In genomic region chr1:28243685-28244439, GRCh38 we compare ENCODE assay signal across 14 cellular contexts. TPM values are rescaled to one million over a fixed set of nuclear protein-coding genes. Genes with fewer than 3 reads are reported as not detected.
DNase-seq lines count a peak whose midpoint lies in the region; ATAC-seq, FAIRE-seq and TF ChIP-seq lines count a peak whose summit lies in the region.
"Had no signal": no experiment of that assay in that cellular context is flagged by ENCODE, and none has a peak within 500 bp of the region (broad histone marks: within the 10 kb centered on the region; RNA-seq: fewer than 3 reads in every experiment).

No MANE protein-coding gene starts in this region.

- H3K4me3 ChIP-seq in HepG2 (replicated peaks in 1 of 3; ENCODE audit: insufficient read depth in 1 of 3, low read depth in 2 of 3, low read length in 3 of 3), result no peak overlapping the region
- no peak overlapping the region for H3K4me3 ChIP-seq in transverse colon
- H3K4me3 ChIP-seq: tibial nerve had no signal

- H3K79me2 ChIP-seq in HepG2 (ENCODE audit: insufficient read depth, low read length), result no peaks in the 10 kb centered on the region

- H3K27me3 ChIP-seq in HepG2 (ENCODE audit: control insufficient read depth in 1 of 2, insufficient read depth in 2 of 2, low read length in 2 of 2) (no peaks in the 10 kb centered on the region), transverse colon (no peaks in the 10 kb centered on the region)
- H3K27me3 ChIP-seq: tibial nerve had no signal

- BruUV-seq in HepG2 (replicated peaks; lab: Mats Ljungman, UMichigan), result no TSS peak

- ATAC-seq in HepG2 (no peak), HG03045 (IDR thresholded peaks at IDR 0.05; ENCODE audit: unreplicated experiment) (no peak), WTC11 (no peak)

- CTCF ChIA-PET in HepG2 (lab: Yijun Ruan, JAX; ENCODE audit: low intra/inter-chr PET ratio, low total read pairs) (no interaction called here), WTC11 (lab: Charles Lee) (no interaction called here)

- H3K4me1 Mint-ChIP-seq in activated naive CD8-positive, alpha-beta T cell (ENCODE audit: low read depth), result peaks cover 47% of the 10 kb centered on the region
- H3K4me1 Mint-ChIP-seq in chondrocyte (ENCODE audit: low read depth) (peaks cover 21% of the 10 kb centered on the region), WTC11 (peaks cover 21% of the 10 kb centered on the region)

- TF ChIP-seq EP300 in HepG2 (IDR thresholded peaks at IDR 0.05; ENCODE audit: low read depth in 2 of 2, low read length in 2 of 2) (no peak), HepG2 (CRISPR knock-in tag; IDR thresholded peaks at IDR 0.05; ENCODE audit: borderline replicate concordance) (no peak), transverse colon (IDR thresholded peaks at IDR 0.05; ENCODE audit: low read depth) (no peak)

- H3K4me2 ChIP-seq in HepG2 (ENCODE audit: low read depth, low read length), result no peak overlapping the region

- H3K36me3 ChIP-seq in HepG2 (replicated peaks in 1 of 2; ENCODE audit: control insufficient read depth in 1 of 2, insufficient read depth in 2 of 2, low read length in 2 of 2) (peaks cover 1 to 2% of the 10 kb centered on the region in 2 experiments; a peak in 2 of 5 replicates), transverse colon (no peaks in the 10 kb centered on the region)
- H3K36me3 ChIP-seq: tibial nerve had no signal

- peak overlapping the region; percentile 69 for H3K4me3 Mint-ChIP-seq in activated naive CD8-positive, alpha-beta T cell
- no peak overlapping the region for H3K4me3 Mint-ChIP-seq in chondrocyte (ENCODE audit: unreplicated experiment)
- no peak overlapping the region for H3K4me3 Mint-ChIP-seq in WTC11

- no peaks in the 10 kb centered on the region for H3K9me3 ChIP-seq in HepG2 (ENCODE audit: low read length)
- H3K9me3 ChIP-seq in transverse colon, result no peaks in the 10 kb centered on the region
- H3K9me3 ChIP-seq: tibial nerve had no signal

- FAIRE-seq in HepG2 (lab: Jason Lieb, UNC), result no peak
- FAIRE-seq: colon had no signal

- H3K27ac Mint-ChIP-seq in activated naive CD8-positive, alpha-beta T cell, result peak overlapping the region; percentile 94
- H3K27ac Mint-ChIP-seq in chondrocyte (ENCODE audit: unreplicated experiment) (no peak overlapping the region), WTC11 (no peak overlapping the region)

- no peak overlapping the region for H3K9ac ChIP-seq in HepG2 (ENCODE audit: insufficient read depth, low read depth, low read length)

- TF ChIP-seq POLR2A in HepG2 (IDR thresholded peaks at IDR 0.05; ENCODE audit: insufficient read depth in 1 of 2, low read depth in 2 of 2, low read length in 2 of 2) (no peak), transverse colon (IDR thresholded peaks at IDR 0.05) (no peak)

- H3K27ac ChIP-seq in HepG2 (ENCODE audit: extremely low read length, insufficient read depth, low read length) (peak overlapping the region; percentile 27), transverse colon (peak overlapping the region; percentile 89 to 95 (median 91))
- H3K27ac ChIP-seq: tibial nerve had no signal

- DNase-seq in stimulated activated naive CD4-positive, alpha-beta T cell (lab: John Stamatoyannopoulos, UW), result peak in 4 of 6 experiments; percentile 10 to 53 (median 32)
- no peak for DNase-seq in stimulated activated naive CD4-positive, alpha-beta T cell treated with Interleukin-2 at 50 U/mL for 16 hours (lab: John Stamatoyannopoulos, UW)
- DNase-seq in HepG2 (ENCODE audit: low spot score) (no peak), transverse colon (peak; percentile 25), chondrocyte (ENCODE audit: low spot score) (no peak), WTC11 (ENCODE audit: low spot score) (no peak)
- DNase-seq: head of caudate nucleus; NCI-H2171; SHP77 treated with DMSO at 0.1 percent for 48 hours; stimulated activated CD4-positive, alpha-beta T cell treated with anti-CD3 and anti-CD28 coated beads, Interleukin-4, amount 100 ng/mL, for 24 hours had no signal

- TF ChIP-seq RAD21 in HepG2 (CRISPR knock-in tag; IDR thresholded peaks at IDR 0.05), result no peak

- no peaks in the 10 kb centered on the region for H3K27me3 Mint-ChIP-seq in activated naive CD8-positive, alpha-beta T cell
- H3K27me3 Mint-ChIP-seq in chondrocyte (ENCODE audit: low read depth), result no peaks in the 10 kb centered on the region
- H3K27me3 Mint-ChIP-seq in WTC11 (ENCODE audit: low read depth), result no peaks in the 10 kb centered on the region

- in situ Hi-C loops in HepG2 (cut with HindIII; ENCODE audit: extremely low pct_ligation_motif_present, low pct_unique_long_range_greater_than_20kb), result loop anchor here (25.0 kb wide), 1 partner anchor 343 kb away; the partner anchor contains the start of gene RAB42
- in situ Hi-C loops in transverse colon (cut with MboI; ENCODE audit: low pct_ligation_motif_present in 1 of 4, low pct_unique_long_range_greater_than_20kb in 1 of 4, low sequenced_read_pairs in 3 of 4), result loop anchor here in 1 of 4 donors (25.0 kb wide), 1 partner anchor 268 kb away; the partner anchor contains the start of gene RCC1

- TF ChIP-seq CTCF in HepG2 (CRISPR knock-in tag; IDR thresholded peaks at IDR 0.05), result no peak
- no peak for TF ChIP-seq CTCF in transverse colon (IDR thresholded peaks at IDR 0.05)
- no peak for TF ChIP-seq CTCF in chondrocyte (IDR thresholded peaks at IDR 0.05)
- TF ChIP-seq CTCF in WTC11 (IDR thresholded peaks at IDR 0.05), result no peak

- no peaks in the 10 kb centered on the region for H3K9me3 Mint-ChIP-seq in activated naive CD8-positive, alpha-beta T cell (ENCODE audit: low read depth)
- no peaks in the 10 kb centered on the region for H3K9me3 Mint-ChIP-seq in chondrocyte (ENCODE audit: low read depth)
- H3K9me3 Mint-ChIP-seq in WTC11, result no peaks in the 10 kb centered on the region

- H3K4me1 ChIP-seq in HepG2 (ENCODE audit: insufficient read depth, low read length), result peaks cover 34% of the 10 kb centered on the region
- H3K4me1 ChIP-seq in transverse colon, result peaks cover 23 to 62% (median 37%) of the 10 kb centered on the region in 4 donors

- POLR2A ChIA-PET in HepG2 (lab: Yijun Ruan, JAX), result interaction anchor here (0.6 to 1.3 kb wide), 3 partner anchors 8 to 270 kb away, joined by 3 to 10 read pairs (median 3); partner anchors contain the start of genes ATP5IF1 and PHACTR4
- POLR2A ChIA-PET in WTC11 (lab: Charles Lee), result interaction anchor here (0.9 kb wide), 1 partner anchor 85 kb away, joined by 3 read pairs; no protein-coding TSS in a partner anchor

- no peaks in the 10 kb centered on the region for H3K36me3 Mint-ChIP-seq in activated naive CD8-positive, alpha-beta T cell
- no peaks in the 10 kb centered on the region for H3K36me3 Mint-ChIP-seq in chondrocyte (ENCODE audit: low read depth)
- no peaks in the 10 kb centered on the region for H3K36me3 Mint-ChIP-seq in WTC11

- H2AFZ ChIP-seq in HepG2 (ENCODE audit: low read length), result no peak overlapping the region

- WGBS in HepG2 (ENCODE audit: low lambda C conversion rate), result 97% methylated on average over 3 of the region's 3 CpGs
- 62 to 86% methylated on average over 2 to 3 of the region's 3 CpGs for WGBS in transverse colon (ENCODE audit: low coverage in 1 of 2), 2 donors

- intact Hi-C loops in HepG2 (cut with micrococcal nuclease; ENCODE audit: unreplicated experiment) (no loop called here), transverse colon (cut with DNase I; ENCODE audit: low total_unique reads) (no loop called here)

- H4K20me1 ChIP-seq in HepG2 (ENCODE audit: insufficient read depth, low read length), result no peaks in the 10 kb centered on the region

RNA-seq across cellular contexts. Expression of gene ATP5IF1, which starts 7.9 kb away (rescaled TPM):
- total RNA-seq in HepG2 (2016; rRNA removed; fragmentation: Illumina TruSeq; extraction: Trizol), result 131 and 143 TPM in 2 replicates
- 48.9 and 52.9 TPM in 2 replicates for total RNA-seq in HepG2 (2016; cell fraction: cytosol; rRNA removed; fragmentation: Illumina TruSeq; extraction: Trizol; ENCODE audit: low read depth)
- 135 and 167 TPM in 2 replicates for total RNA-seq in HepG2 (2016; cell fraction: insoluble cytoplasmic fraction; rRNA removed; fragmentation: Illumina TruSeq; extraction: Trizol)
- 52.5 and 57.7 TPM in 2 replicates for total RNA-seq in HepG2 (2016; cell fraction: membrane; rRNA removed; fragmentation: Illumina TruSeq; extraction: Trizol)
- 53.2 and 53.6 TPM in 2 replicates for total RNA-seq in HepG2 (2016; cell fraction: nucleus; rRNA removed; fragmentation: Illumina TruSeq; extraction: Trizol)
- polyA plus RNA-seq in HepG2 (2011; rRNA removed), result 85.5 and 97.7 TPM in 2 replicates
- 137 and 146 TPM in 2 replicates for polyA plus RNA-seq in HepG2 (2011; cell fraction: cytosol; rRNA removed)
- 78.4 and 120 TPM in 2 replicates for polyA plus RNA-seq in HepG2 (2011; cell fraction: nucleus; rRNA removed)
- 116 and 168 TPM in 2 replicates for polyA plus RNA-seq in HepG2 (2012)
- polyA plus RNA-seq in HepG2 (2016; cell fraction: cytosol; fragmentation: Illumina TruSeq; extraction: Trizol; ENCODE audit: low read depth), result 56.9 and 60.0 TPM in 2 replicates
- 155 and 173 TPM in 2 replicates for polyA plus RNA-seq in HepG2 (2016; cell fraction: insoluble cytoplasmic fraction; fragmentation: Illumina TruSeq; extraction: Trizol; ENCODE audit: low read depth)
- polyA plus RNA-seq in HepG2 (2016; cell fraction: membrane; fragmentation: Illumina TruSeq; extraction: Trizol; ENCODE audit: low read depth), result 59.9 and 60.4 TPM in 2 replicates
- 116 and 123 TPM in 2 replicates for polyA plus RNA-seq in HepG2 (2016; cell fraction: nucleus; fragmentation: Illumina TruSeq; extraction: Trizol; ENCODE audit: insufficient read depth, low read depth)
- 26.2 and 37.8 TPM in 2 replicates for polyA minus RNA-seq in HepG2 (2011; rRNA and poly(A)+ RNA removed; ENCODE audit: low replicate concordance)
- 26.0 and 33.5 TPM in 2 replicates for polyA minus RNA-seq in HepG2 (2011; cell fraction: cytosol; rRNA and poly(A)+ RNA removed)
- 17.9 and 22.1 TPM in 2 replicates for polyA minus RNA-seq in HepG2 (2011; cell fraction: nucleus; rRNA and poly(A)+ RNA removed)
- 100 to 1,000 TPM; 131 to 503 (median 344) TPM for total RNA-seq in transverse colon
- total RNA-seq in chondrocyte, result 125 to 175 TPM (median 137 TPM) in 3 replicates
- 201 to 245 TPM (median 228 TPM) in 3 replicates for total RNA-seq in WTC11 (2021)

RNA-seq across cellular contexts. Expression of gene DNAJC8, which starts 11.0 kb away (rescaled TPM):
- total RNA-seq in HepG2 (2016; rRNA removed; fragmentation: Illumina TruSeq; extraction: Trizol), result 126 and 180 TPM in 2 replicates
- 25.1 and 26.4 TPM in 2 replicates for total RNA-seq in HepG2 (2016; cell fraction: cytosol; rRNA removed; fragmentation: Illumina TruSeq; extraction: Trizol; ENCODE audit: low read depth)
- 132 and 187 TPM in 2 replicates for total RNA-seq in HepG2 (2016; cell fraction: insoluble cytoplasmic fraction; rRNA removed; fragmentation: Illumina TruSeq; extraction: Trizol)
- total RNA-seq in HepG2 (2016; cell fraction: membrane; rRNA removed; fragmentation: Illumina TruSeq; extraction: Trizol), result 45.3 and 52.1 TPM in 2 replicates
- total RNA-seq in HepG2 (2016; cell fraction: nucleus; rRNA removed; fragmentation: Illumina TruSeq; extraction: Trizol), result 55.9 and 61.0 TPM in 2 replicates
- 48.4 and 54.5 TPM in 2 replicates for polyA plus RNA-seq in HepG2 (2011; rRNA removed)
- polyA plus RNA-seq in HepG2 (2011; cell fraction: cytosol; rRNA removed), result 36.4 and 46.8 TPM in 2 replicates
- polyA plus RNA-seq in HepG2 (2011; cell fraction: nucleus; rRNA removed), result 20.6 and 24.0 TPM in 2 replicates
- 54.3 and 68.8 TPM in 2 replicates for polyA plus RNA-seq in HepG2 (2012)
- 24.2 and 24.3 TPM in 2 replicates for polyA plus RNA-seq in HepG2 (2016; cell fraction: cytosol; fragmentation: Illumina TruSeq; extraction: Trizol; ENCODE audit: low read depth)
- polyA plus RNA-seq in HepG2 (2016; cell fraction: insoluble cytoplasmic fraction; fragmentation: Illumina TruSeq; extraction: Trizol; ENCODE audit: low read depth), result 224 and 245 TPM in 2 replicates
- polyA plus RNA-seq in HepG2 (2016; cell fraction: membrane; fragmentation: Illumina TruSeq; extraction: Trizol; ENCODE audit: low read depth), result 43.7 and 45.5 TPM in 2 replicates
- 124 and 135 TPM in 2 replicates for polyA plus RNA-seq in HepG2 (2016; cell fraction: nucleus; fragmentation: Illumina TruSeq; extraction: Trizol; ENCODE audit: insufficient read depth, low read depth)
- polyA minus RNA-seq in HepG2 (2011; rRNA and poly(A)+ RNA removed; ENCODE audit: low replicate concordance), result 33.9 and 41.6 TPM in 2 replicates
- 16.9 and 17.8 TPM in 2 replicates for polyA minus RNA-seq in HepG2 (2011; cell fraction: cytosol; rRNA and poly(A)+ RNA removed)
- polyA minus RNA-seq in HepG2 (2011; cell fraction: nucleus; rRNA and poly(A)+ RNA removed), result 15.6 and 21.8 TPM in 2 replicates
- 10 to 100 TPM; 33.3 to 68.7 (median 46.8) TPM for total RNA-seq in transverse colon
- total RNA-seq in chondrocyte, result 69.2 to 85.6 TPM (median 72.8 TPM) in 3 replicates
- 108 to 112 TPM (median 110 TPM) in 3 replicates for total RNA-seq in WTC11 (2021)

RNA-seq across cellular contexts. Expression of gene SESN2, which starts 15.5 kb away (rescaled TPM):
- total RNA-seq in HepG2 (2016; rRNA removed; fragmentation: Illumina TruSeq; extraction: Trizol) (10.4 and 13.2 TPM in 2 replicates), transverse colon (10 to 100 TPM; 25.1 to 44.5 (median 30.5) TPM), chondrocyte (11.6 to 56.2 TPM (median 54.7 TPM) in 3 replicates), WTC11 (2021) (22.3 to 38.1 TPM (median 23.3 TPM) in 3 replicates)
- total RNA-seq in HepG2 (2016; cell fraction: cytosol; rRNA removed; fragmentation: Illumina TruSeq; extraction: Trizol; ENCODE audit: low read depth), result 2.1 and 2.5 TPM in 2 replicates
- total RNA-seq in HepG2 (2016; cell fraction: insoluble cytoplasmic fraction; rRNA removed; fragmentation: Illumina TruSeq; extraction: Trizol), result 10.0 and 12.0 TPM in 2 replicates
- total RNA-seq in HepG2 (2016; cell fraction: membrane; rRNA removed; fragmentation: Illumina TruSeq; extraction: Trizol), result 5.6 and 7.1 TPM in 2 replicates
- total RNA-seq in HepG2 (2016; cell fraction: nucleus; rRNA removed; fragmentation: Illumina TruSeq; extraction: Trizol), result 8.1 and 8.4 TPM in 2 replicates
- polyA plus RNA-seq in HepG2 (2011; rRNA removed), result 19.1 and 24.8 TPM in 2 replicates
- polyA plus RNA-seq in HepG2 (2011; cell fraction: cytosol; rRNA removed), result 11.7 and 14.9 TPM in 2 replicates
- 26.7 and 32.2 TPM in 2 replicates for polyA plus RNA-seq in HepG2 (2011; cell fraction: nucleus; rRNA removed)
- polyA plus RNA-seq in HepG2 (2012), result 7.3 and 18.2 TPM in 2 replicates
- 1.3 and 1.4 TPM in 2 replicates for polyA plus RNA-seq in HepG2 (2016; cell fraction: cytosol; fragmentation: Illumina TruSeq; extraction: Trizol; ENCODE audit: low read depth)
- 9.6 and 12.1 TPM in 2 replicates for polyA plus RNA-seq in HepG2 (2016; cell fraction: insoluble cytoplasmic fraction; fragmentation: Illumina TruSeq; extraction: Trizol; ENCODE audit: low read depth)
- polyA plus RNA-seq in HepG2 (2016; cell fraction: membrane; fragmentation: Illumina TruSeq; extraction: Trizol; ENCODE audit: low read depth), result 4.3 and 4.7 TPM in 2 replicates
- 14.7 and 15.5 TPM in 2 replicates for polyA plus RNA-seq in HepG2 (2016; cell fraction: nucleus; fragmentation: Illumina TruSeq; extraction: Trizol; ENCODE audit: insufficient read depth, low read depth)
- 21.9 and 39.6 TPM in 2 replicates for polyA minus RNA-seq in HepG2 (2011; rRNA and poly(A)+ RNA removed; ENCODE audit: low replicate concordance)
- 9.8 and 11.5 TPM in 2 replicates for polyA minus RNA-seq in HepG2 (2011; cell fraction: cytosol; rRNA and poly(A)+ RNA removed)
- polyA minus RNA-seq in HepG2 (2011; cell fraction: nucleus; rRNA and poly(A)+ RNA removed), result 11.8 and 11.9 TPM in 2 replicates

Comparison
In these comparisons a context has a peak if more than half of its experiments do, and no peak if none do; other contexts are left out.
1. DNase-seq: peak in stimulated activated naive CD4-positive, alpha-beta T cell (4 of 6) and transverse colon (single experiment); none in stimulated activated naive CD4-positive, alpha-beta T cell treated with Interleukin-2 at 50 U/mL for 16 hours (single experiment), HepG2 (single experiment), chondrocyte (single experiment) and WTC11 (single experiment).